ENCODE assay signal across 15 cellular contexts in the genomic region with DNA sequence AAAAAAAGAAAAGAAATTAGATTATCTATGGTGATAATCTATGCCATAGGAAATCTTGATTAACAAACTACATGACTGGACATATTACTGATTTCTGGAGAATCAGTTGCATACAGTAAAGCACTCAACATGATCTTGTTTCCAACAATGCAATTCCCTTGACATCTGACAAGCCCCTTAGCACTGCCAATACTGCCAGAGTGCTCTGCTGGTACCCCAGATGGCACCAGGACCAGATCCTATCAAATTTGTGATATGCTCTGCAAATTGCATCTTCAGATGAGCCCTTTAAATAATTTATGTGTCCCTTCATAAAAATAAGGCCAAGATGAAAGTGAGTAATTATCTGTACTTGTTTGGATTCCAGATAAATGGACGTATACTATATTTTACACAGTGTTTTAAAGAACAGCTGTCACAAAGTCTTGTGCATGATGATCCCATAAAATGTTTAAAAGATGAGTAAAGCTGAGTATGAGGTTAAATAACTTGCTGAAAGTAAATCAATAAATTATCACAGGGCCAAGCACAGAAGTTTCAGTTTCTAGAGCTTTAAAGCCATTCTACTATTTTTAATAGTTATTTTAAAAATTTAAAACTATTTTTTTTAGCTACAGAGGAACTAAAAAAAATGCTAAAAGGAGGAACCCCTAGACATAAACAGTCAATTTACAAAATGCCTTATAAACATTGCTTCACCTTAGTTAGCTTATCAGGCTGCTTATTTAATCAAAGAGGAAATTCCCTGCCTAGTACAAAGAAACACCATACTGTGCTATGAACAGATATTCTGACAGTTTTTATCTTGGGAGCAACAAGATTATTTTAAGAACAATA. TPM values are rescaled to one million over a fixed set of nuclear protein-coding genes. Genes with fewer than 3 reads are reported as not detected.
A peak's percentile ranks its signal among the peaks of the same experiment; 100 is the strongest.
DNase-seq lines count a peak whose midpoint lies in the region; ATAC-seq, FAIRE-seq and TF ChIP-seq lines count a peak whose summit lies in the region.
"Had no signal": no experiment of that assay in that cellular context is flagged by ENCODE, and none has a peak within 500 bp of the region (broad histone marks: within the 10 kb centered on the region; RNA-seq: fewer than 3 reads in every experiment).

No MANE protein-coding gene starts in this region.

- peak overlapping the region in 1 of 4 donors; percentile 10 for H3K27ac ChIP-seq in pancreas
- H3K27ac ChIP-seq: SJSA1 had no signal

- in situ Hi-C loops in KBM-7 (cut with MboI; ENCODE audit: low pct_unique_long_range_greater_than_20kb, low sequenced_read_pairs): no loop called here

- H3K4me3 ChIP-seq in pancreas: no peak overlapping the region
- H3K4me3 ChIP-seq: MG63, SJSA1 had no signal

- H3K4me1 ChIP-seq in pancreas: peaks cover 6 to 16% (median 12%) of the 10 kb centered on the region in 3 donors
- H3K4me1 ChIP-seq: SJSA1 had no signal

- intact Hi-C loops in pancreas (cut with DNase I): no loop called here

- no peaks in the 10 kb centered on the region for H3K36me3 ChIP-seq in pancreas
- H3K36me3 ChIP-seq: MG63, SJSA1 had no signal

- no peak for FAIRE-seq in pancreas (lab: Jason Lieb, UNC)
- FAIRE-seq: G401.6 had no signal

- WGBS in pancreas, 2 donors: 16 to 18% methylated on average over 1 of the region's 1 CpG

- DNase-seq in HCEC 1CT (peak; percentile 51), NCI-H2171 (lab: John Stamatoyannopoulos, UW) (peak; percentile 65), cerebellar cortex (ENCODE audit: low spot score) (peak; percentile 37), pancreas (no peak), Ammon's horn (ENCODE audit: low spot score) (no peak), KBM-7 (no peak)
- DNase-seq: activated CD8-positive, alpha-beta T cell treated with anti-CD3 and anti-CD28 coated beads for 36 hours; CD4-positive, alpha-beta T cell; hypothalamus; MG63; stimulated activated CD4-positive, alpha-beta T cell treated with anti-CD3 and anti-CD28 coated beads, Interleukin-15, amount 100 ng/mL, for 24 hours had no signal

- H3K27me3 ChIP-seq in pancreas: no peaks in the 10 kb centered on the region
- H3K27me3 ChIP-seq: MG63, SJSA1 had no signal

- no peak for TF ChIP-seq CTCF in pancreas (IDR thresholded peaks at IDR 0.05)

- ATAC-seq in pancreas (peak in 3 of 4 donors; percentile 36 to 52 (median 49)), HG02884 (IDR thresholded peaks at IDR 0.05; ENCODE audit: unreplicated experiment) (no peak)
- ATAC-seq: activated CD8-positive, alpha-beta T cell treated with anti-CD3 and anti-CD28 coated beads for 36 hours; esophagus mucosa had no signal

- no peaks in the 10 kb centered on the region for H3K9me3 ChIP-seq in pancreas
- H3K9me3 ChIP-seq: MG63, SJSA1 had no signal

RNA-seq across cellular contexts. Expression of gene NUDT3, which starts 42.2 kb away (rescaled TPM):
- total RNA-seq in pancreas: 10 to 100 TPM; 10.7 to 20.7 (median 16.0) TPM
- polyA plus RNA-seq in pancreas: 10 to 100 TPM in 1 of 2 donors, 1 to 10 TPM in 1; 7.1 to 12.0 TPM

Comparison
In these comparisons a context has a peak if more than half of its experiments do, and no peak if none do; other contexts are left out.
1. DNase-seq: peak in HCEC 1CT (single experiment), NCI-H2171 (single experiment) and cerebellar cortex (single experiment); none in pancreas (0 of 6), Ammon's horn (single experiment) and KBM-7 (single experiment).